ENCODE assay signal across 16 cellular contexts in the genomic region with DNA sequence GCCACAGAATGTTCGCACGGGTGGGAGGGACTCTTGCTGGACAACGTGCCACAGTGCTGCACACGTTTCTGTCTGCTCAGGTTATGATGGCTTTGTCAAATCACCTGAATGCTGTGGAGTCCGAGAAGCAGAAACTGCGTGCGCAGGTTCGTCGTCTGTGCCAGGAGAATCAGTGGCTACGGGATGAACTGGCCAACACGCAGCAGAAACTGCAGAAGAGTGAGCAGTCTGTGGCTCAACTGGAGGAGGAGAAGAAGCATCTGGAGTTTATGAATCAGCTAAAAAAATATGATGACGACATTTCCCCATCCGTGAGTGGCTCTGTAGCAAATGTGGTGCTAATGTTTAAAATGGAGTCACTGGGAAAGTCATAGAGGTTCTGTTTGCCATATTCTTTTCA. TPM values are rescaled to one million over a fixed set of nuclear protein-coding genes. Genes with fewer than 3 reads are reported as not detected.
A peak's percentile ranks its signal among the peaks of the same experiment; 100 is the strongest.
DNase-seq lines count a peak whose midpoint lies in the region; ATAC-seq and TF ChIP-seq lines count a peak whose summit lies in the region.
"Had no signal": no experiment of that assay in that cellular context is flagged by ENCODE, and none has a peak within 500 bp of the region (broad histone marks: within the 10 kb centered on the region; RNA-seq: fewer than 3 reads in every experiment).

No MANE protein-coding gene starts in this region.

- TF ChIP-seq CTCF in lung (IDR thresholded peaks at IDR 0.05; ENCODE audit: control extremely low read depth, extremely low read depth) (no peak), ovary (IDR thresholded peaks at IDR 0.05) (no peak)

- H3K9me3 Mint-ChIP-seq in effector memory CD8-positive, alpha-beta T cell = no peaks in the 10 kb centered on the region
- H3K9me3 Mint-ChIP-seq in T-cell = no peaks in the 10 kb centered on the region
- H3K9me3 Mint-ChIP-seq: activated naive CD8-positive, alpha-beta T cell treated with anti-CD3 and anti-CD28 coated beads for 36 hours; memory B cell had no signal

- CTCF ChIA-PET in T-cell (lab: Charles Lee) = interaction anchor here in 1 of 2 donors (0.5 kb wide), 1 partner anchor 86 kb away, joined by 3 read pairs; no protein-coding TSS in a partner anchor

- no peaks in the 10 kb centered on the region for H3K9me3 ChIP-seq in lung (ENCODE audit: control insufficient read depth in 2 of 2, insufficient read depth in 1 of 2, low read length in 1 of 2)
- no peaks in the 10 kb centered on the region for H3K9me3 ChIP-seq in ovary

- H3K4me1 ChIP-seq in lung (ENCODE audit: control insufficient read depth in 2 of 2, insufficient read depth in 2 of 2, low read length in 2 of 2) = peaks cover 3 to 8% of the 10 kb centered on the region in 2 donors
- peaks cover 16% of the 10 kb centered on the region for H3K4me1 ChIP-seq in ovary (ENCODE audit: insufficient read depth)

- no peak overlapping the region for H3K4me3 Mint-ChIP-seq in effector memory CD8-positive, alpha-beta T cell
- no peak overlapping the region for H3K4me3 Mint-ChIP-seq in T-cell
- H3K4me3 Mint-ChIP-seq: activated naive CD8-positive, alpha-beta T cell treated with anti-CD3 and anti-CD28 coated beads for 36 hours; B cell; memory B cell had no signal

- H3K4me3 ChIP-seq in lung = no peak overlapping the region
- no peak overlapping the region for H3K4me3 ChIP-seq in ovary

- peak overlapping the region in 1 of 2 donors; percentile 2 for H3K27ac ChIP-seq in lung (ENCODE audit: low read depth in 1 of 2, low read length in 1 of 2)
- H3K27ac ChIP-seq in ovary = no peak overlapping the region

- peaks cover 13 to 28% of the 10 kb centered on the region in 2 donors for H3K4me1 Mint-ChIP-seq in effector memory CD8-positive, alpha-beta T cell (ENCODE audit: low read depth in 2 of 2)
- peaks cover 8 to 17% (median 12%) of the 10 kb centered on the region in 3 donors for H3K4me1 Mint-ChIP-seq in T-cell

- H3K27me3 ChIP-seq in lung (ENCODE audit: control insufficient read depth, insufficient read depth) (no peaks in the 10 kb centered on the region), ovary (no peaks in the 10 kb centered on the region)

- WGBS in lung, 2 donors = 79 to 81% methylated on average over 13 of the region's 13 CpGs
- 52 to 62% (median 59%) methylated on average over 13 of the region's 13 CpGs for WGBS in ovary, 3 donors

- POLR2A ChIA-PET in T-cell (lab: Charles Lee) = interaction anchor here in 1 of 2 donors (0.7 kb wide), 1 partner anchor 97 kb away, joined by 3 read pairs; no protein-coding TSS in a partner anchor

- ATAC-seq in effector memory CD8-positive, alpha-beta T cell (replicated peaks) = no peak
- ATAC-seq in lung (ENCODE audit: insufficient read depth, low FRiP score) (peak; percentile 20), T-cell (replicated peaks in 1 of 4) (no peak), GM18502 (IDR thresholded peaks at IDR 0.05; ENCODE audit: poor library complexity, unreplicated experiment) (no peak)

- no peak for TF ChIP-seq EP300 in ovary (IDR thresholded peaks at IDR 0.05)

- H3K36me3 Mint-ChIP-seq in effector memory CD8-positive, alpha-beta T cell (ENCODE audit: insufficient read depth) = peaks cover 88% of the 10 kb centered on the region
- H3K36me3 Mint-ChIP-seq in T-cell = peaks cover 37% of the 10 kb centered on the region

- intact Hi-C loops in ovary (cut with DNase I) = no loop called here

- no peak for TF ChIP-seq POLR2A in ovary (IDR thresholded peaks at IDR 0.05)

- peak overlapping the region; percentile 49 to 65 for H3K27ac Mint-ChIP-seq in effector memory CD8-positive, alpha-beta T cell
- H3K27ac Mint-ChIP-seq in T-cell = no peak overlapping the region
- H3K27ac Mint-ChIP-seq: B cell had no signal

- no peaks in the 10 kb centered on the region for H3K27me3 Mint-ChIP-seq in effector memory CD8-positive, alpha-beta T cell
- no peaks in the 10 kb centered on the region for H3K27me3 Mint-ChIP-seq in T-cell
- H3K27me3 Mint-ChIP-seq: activated naive CD8-positive, alpha-beta T cell treated with anti-CD3 and anti-CD28 coated beads for 36 hours; B cell; memory B cell had no signal

- H3K36me3 ChIP-seq in lung (ENCODE audit: control insufficient read depth in 2 of 2, insufficient read depth in 2 of 2, low read length in 2 of 2) (peaks cover 22 to 35% of the 10 kb centered on the region in 2 donors), ovary (no peaks in the 10 kb centered on the region)

- DNase-seq in AG08395 (ENCODE audit: low spot score) = peak; percentile 92
- peak; percentile 50 for DNase-seq in HS-5 (ENCODE audit: low read depth)
- DNase-seq in effector memory CD8-positive, alpha-beta T cell = no peak
- no peak for DNase-seq in lung (ENCODE audit: low spot score)
- no peak for DNase-seq in T-cell
- DNase-seq in Kasumi-1 (lab: John Stamatoyannopoulos, UW) = no peak
- no peak for DNase-seq in ovary
- DNase-seq: activated naive CD8-positive, alpha-beta T cell treated with anti-CD3 and anti-CD28 coated beads for 36 hours; DND-41; NCI-H1417 treated with DMSO at 0.1 percent for 48 hours; NCI-H524; stimulated activated CD4-positive, alpha-beta T cell treated with anti-CD3 and anti-CD28 coated beads, Interleukin-2, amount 100 ng/mL, for 24 hours; T-helper 9 cell had no signal

RNA-seq across cellular contexts. Expression of gene KLC1, which starts 28.5 kb away (rescaled TPM):
- 100 to 1,000 TPM; 181 to 225 TPM for total RNA-seq in lung
- polyA plus RNA-seq in lung = 10 to 100 TPM; 93.3 to 97.2 TPM
- total RNA-seq in T-cell = 100 to 1,000 TPM; 177 to 241 (median 219) TPM
- 100 to 1,000 TPM; 125 to 191 (median 149) TPM for total RNA-seq in ovary
- polyA plus RNA-seq in ovary = 10 to 100 TPM; 80.0 to 88.2 TPM

RNA-seq across cellular contexts. Expression of gene XRCC3, which starts 57.8 kb away (rescaled TPM):
- total RNA-seq in lung = 10 to 100 TPM in 1 of 2 donors, 1 to 10 TPM in 1; 6.5 to 10.4 TPM
- polyA plus RNA-seq in lung = 1 to 10 TPM; 4.4 to 5.4 TPM
- total RNA-seq in T-cell = 10 to 100 TPM in 3 of 5 donors, 1 to 10 TPM in 2; 7.4 to 15.1 (median 12.9) TPM
- 1 to 10 TPM; 1.4 to 8.5 (median 2.9) TPM for total RNA-seq in ovary
- polyA plus RNA-seq in ovary = 1 to 10 TPM; 3.7 to 4.5 TPM

RNA-seq across cellular contexts. Expression of gene ZFYVE21, which starts 58.1 kb away (rescaled TPM):
- total RNA-seq in lung (10 to 100 TPM; 52.7 to 68.3 TPM), T-cell (10 to 100 TPM in 4 of 5 donors, 1 to 10 TPM in 1; 8.8 to 22.8 (median 22.1) TPM), ovary (100 to 1,000 TPM in 1 of 7 donors, 10 to 100 TPM in 6; 75.6 to 110 (median 83.1) TPM)
- polyA plus RNA-seq in lung (10 to 100 TPM; 39.4 to 42.3 TPM), ovary (100 to 1,000 TPM in 1 of 2 donors, 10 to 100 TPM in 1; 81.8 to 111 TPM)

Comparison
In these comparisons a context has a peak if more than half of its experiments do, and no peak if none do; other contexts are left out.
1. DNase-seq: peak in AG08395 (single experiment) and HS-5 (single experiment); none in effector memory CD8-positive, alpha-beta T cell (0 of 3), lung (single experiment), T-cell (0 of 34), Kasumi-1 (0 of 2) and ovary (0 of 5).
2. H3K27ac Mint-ChIP-seq: peak in effector memory CD8-positive, alpha-beta T cell (2 of 2); none in T-cell (0 of 2).